ENCODE assay signal across 1 cellular context in the genomic region with DNA sequence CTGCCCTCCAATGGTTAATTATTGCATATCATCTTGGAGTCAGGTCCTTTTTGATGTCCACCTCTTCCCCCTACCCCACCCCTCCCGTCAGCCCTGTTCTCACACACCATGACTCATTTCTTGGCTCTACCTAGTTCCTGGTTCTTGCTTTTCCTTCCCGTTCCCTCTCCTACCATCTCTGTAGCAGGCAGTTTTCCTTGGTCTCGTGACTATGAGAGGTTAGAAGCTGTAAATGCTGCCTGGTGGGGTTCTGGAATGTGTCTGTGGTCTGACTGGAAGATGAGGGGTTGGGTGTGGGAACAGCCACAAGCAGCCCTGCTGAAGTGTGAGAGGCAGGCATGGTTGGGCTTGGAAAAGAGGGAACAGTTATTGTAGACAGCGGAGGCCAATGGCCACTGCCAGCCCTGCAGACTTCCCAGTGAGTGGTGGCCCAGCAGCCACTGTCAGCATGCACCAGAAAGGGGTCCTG.
TF ChIP-seq lines count a peak whose summit lies in the region.

No MANE protein-coding gene starts in this region.

TF ChIP-seq in GM12878, 131 proteins besides CTCF, POLR2A, EP300 and RAD21 (continued from another document):
- TF ChIP-seq, protein P1, sequence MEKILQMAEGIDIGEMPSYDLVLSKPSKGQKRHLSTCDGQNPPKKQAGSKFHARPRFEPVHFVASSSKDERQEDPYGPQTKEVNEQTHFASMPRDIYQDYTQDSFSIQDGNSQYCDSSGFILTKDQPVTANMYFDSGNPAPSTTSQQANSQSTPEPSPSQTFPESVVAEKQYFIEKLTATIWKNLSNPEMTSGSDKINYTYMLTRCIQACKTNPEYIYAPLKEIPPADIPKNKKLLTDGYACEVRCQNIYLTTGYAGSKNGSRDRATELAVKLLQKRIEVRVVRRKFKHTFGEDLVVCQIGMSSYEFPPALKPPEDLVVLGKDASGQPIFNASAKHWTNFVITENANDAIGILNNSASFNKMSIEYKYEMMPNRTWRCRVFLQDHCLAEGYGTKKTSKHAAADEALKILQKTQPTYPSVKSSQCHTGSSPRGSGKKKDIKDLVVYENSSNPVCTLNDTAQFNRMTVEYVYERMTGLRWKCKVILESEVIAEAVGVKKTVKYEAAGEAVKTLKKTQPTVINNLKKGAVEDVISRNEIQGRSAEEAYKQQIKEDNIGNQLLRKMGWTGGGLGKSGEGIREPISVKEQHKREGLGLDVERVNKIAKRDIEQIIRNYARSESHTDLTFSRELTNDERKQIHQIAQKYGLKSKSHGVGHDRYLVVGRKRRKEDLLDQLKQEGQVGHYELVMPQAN (conservative IDR thresholded peaks at IDR 0.05) = no peak
- TF ChIP-seq BCL11A (IDR thresholded peaks at IDR 0.05; ENCODE audit: low read depth, low read length) = no peak
